In the genomic region with DNA sequence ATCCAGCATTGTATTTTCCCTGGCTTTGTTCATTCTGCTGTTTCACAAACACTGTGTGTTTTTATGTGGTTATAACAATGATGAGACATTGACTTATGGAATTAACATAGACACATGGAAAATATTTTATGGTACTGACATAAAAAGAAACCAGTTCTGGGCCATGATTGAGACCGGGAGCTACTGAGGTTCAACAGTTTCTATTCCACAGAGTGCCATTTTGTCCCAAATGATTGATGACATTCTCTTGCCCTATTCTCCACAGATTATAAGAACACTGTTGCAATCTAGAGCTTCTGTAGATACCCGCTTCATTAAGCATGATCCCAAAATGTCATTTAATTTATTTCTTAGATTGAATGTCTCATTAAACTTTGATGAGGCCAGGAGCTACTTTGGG, we compare ENCODE assay signal across 24 cellular contexts.
"Had no signal": no experiment of that assay in that cellular context is flagged by ENCODE, and none has a peak within 500 bp of the region (broad histone marks: within the 10 kb centered on the region; RNA-seq: fewer than 3 reads in every experiment).

No MANE protein-coding gene starts in this region.

- DNase-seq: Karpas-422, KG1, MG63, NCI-H1092, NCI-H1105 treated with DMSO at 0.1 percent for 48 hours, NCI-H1417 treated with DMSO at 0.1 percent for 48 hours, NCI-H146, NCI-H1694 treated with DMSO at 0.1 percent for 48 hours, NCI-H1930, NCI-H2081, NCI-H2107, NCI-H2171, NCI-H226, NCI-H446, NCI-H510A, NCI-H524 treated with DMSO at 0.1 percent for 48 hours, NCI-H69, NCI-H774, Right ventricle myocardium superior, RPMI8226, SIG-M5 had no signal

- H3K27ac ChIP-seq: SJSA1, SK-N-MC had no signal

- H3K4me1 ChIP-seq: SJSA1 had no signal

- H3K4me3 ChIP-seq: MG63, SJSA1, SK-N-MC had no signal

- H3K27me3 ChIP-seq: MG63, SJSA1 had no signal

- ATAC-seq: HepG2 had no signal

- H3K9me3 ChIP-seq: MG63, SJSA1 had no signal

- H3K36me3 ChIP-seq: MG63, SJSA1 had no signal
